ENCODE assay signal across 1 cellular context in the genomic region with DNA sequence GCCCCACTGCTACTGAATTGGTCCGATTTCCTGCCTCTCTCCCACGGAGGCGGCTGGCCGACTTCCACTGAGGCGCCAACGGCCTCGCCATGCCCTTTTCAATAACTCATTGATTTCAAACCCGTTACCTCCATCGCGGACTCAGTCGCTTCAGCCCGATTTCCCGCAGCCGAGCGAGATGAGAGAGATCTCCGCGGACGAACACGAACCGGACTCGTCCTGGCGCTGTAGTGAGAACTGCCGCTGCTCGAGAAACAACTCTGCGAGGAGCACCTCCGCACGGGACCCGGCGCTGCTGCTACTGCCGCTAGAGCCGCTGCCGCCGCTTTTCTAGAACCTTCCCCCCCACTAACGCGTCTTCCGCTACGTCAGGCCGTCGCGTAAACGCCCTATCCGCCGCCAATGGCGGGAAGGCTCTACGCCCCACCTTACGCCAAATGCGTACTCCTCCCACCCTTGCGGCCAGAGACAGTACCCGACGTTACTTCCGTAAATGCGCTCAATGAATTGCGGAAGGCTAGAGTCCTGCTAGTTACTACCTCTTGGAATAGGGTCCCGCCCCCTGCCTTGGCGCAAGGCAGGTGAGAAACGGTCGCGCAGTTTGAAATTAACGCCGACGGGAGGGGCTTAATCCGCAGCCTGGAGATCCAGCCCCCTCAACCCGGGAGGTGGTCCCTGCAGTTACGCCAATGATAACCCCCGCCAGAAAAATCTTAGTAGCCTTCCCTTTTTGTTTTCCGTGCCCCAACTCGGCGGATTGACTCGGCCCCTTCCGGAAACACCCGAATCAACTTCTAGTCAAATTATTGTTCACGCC.
TF ChIP-seq lines count a peak whose summit lies in the region.

Gene HNRNPA2B1, minus strand, starts transcription at position 303 of the 817 bp plus-strand sequence. Its CDS starts 169 bp downstream, at position 134.

TF ChIP-seq in HepG2, 621 proteins besides CTCF, POLR2A, EP300 and RAD21 (continued from another document and continues in another):
- TF ChIP-seq REST (IDR thresholded peaks at IDR 0.05; ENCODE audit: borderline replicate concordance in 1 of 2, low read depth in 1 of 2, low read length in 2 of 2) (0 out of 4 replicates have a peak, but pooled peaks of 1 of the 2 experiments have one; percentile 37), NFKBIZ (CRISPR knock-in tag; IDR thresholded peaks at IDR 0.05) (peak; percentile 20; the same call in 1 of the 2 replicates), ZNF331 (CRISPR knock-in tag; IDR thresholded peaks at IDR 0.05) (peak; percentile 64; the same call in 1 of the 2 replicates), GPN1 (CRISPR knock-in tag; IDR thresholded peaks at IDR 0.05; ENCODE audit: borderline replicate concordance) (no peak), ZFP36L1 (CRISPR knock-in tag; IDR thresholded peaks at IDR 0.05) (peak; percentile 37; the same call in 1 of the 2 replicates), ZNF510 (CRISPR knock-in tag; IDR thresholded peaks at IDR 0.05; ENCODE audit: low read depth) (no peak), ZNF749 (CRISPR knock-in tag; IDR thresholded peaks at IDR 0.05; ENCODE audit: borderline replicate concordance) (no peak; the same call in 1 of the 2 replicates), MXD1 (CRISPR knock-in tag; IDR thresholded peaks at IDR 0.05) (peak; percentile 77), ETV5 (CRISPR knock-in tag; IDR thresholded peaks at IDR 0.05; ENCODE audit: borderline replicate concordance) (peak; percentile 45; the same call in 1 of the 2 replicates), KAT7 (CRISPR knock-in tag; IDR thresholded peaks at IDR 0.05; ENCODE audit: borderline replicate concordance) (no peak; the same call in 1 of the 2 replicates), CEBPB (IDR thresholded peaks at IDR 0.05; ENCODE audit: borderline replicate concordance, low read depth, low read length) (no peak), SSRP1 (CRISPR knock-in tag; IDR thresholded peaks at IDR 0.05) (no peak), ZBED4 (CRISPR knock-in tag; IDR thresholded peaks at IDR 0.05; ENCODE audit: borderline replicate concordance) (0 out of 2 replicates have a peak, but pooled peaks have one; percentile 40), KMT2B (CRISPR knock-in tag; IDR thresholded peaks at IDR 0.05) (peak; percentile 40), ZNF496 (CRISPR knock-in tag; IDR thresholded peaks at IDR 0.05; ENCODE audit: insufficient replicate concordance) (no peak), TMF1 (CRISPR knock-in tag; IDR thresholded peaks at IDR 0.05; ENCODE audit: low read depth) (peak; percentile 81), ZNF275 (CRISPR knock-in tag; IDR thresholded peaks at IDR 0.05; ENCODE audit: borderline replicate concordance) (no peak), ZBTB1 (CRISPR knock-in tag; IDR thresholded peaks at IDR 0.05; ENCODE audit: borderline replicate concordance) (no peak), ZBTB7A (CRISPR knock-in tag; IDR thresholded peaks at IDR 0.05) (no peak), NR2F6 (IDR thresholded peaks at IDR 0.05) (no peak), NR2F6 (CRISPR knock-in tag; IDR thresholded peaks at IDR 0.05) (no peak), LCORL (IDR thresholded peaks at IDR 0.05) (no peak), LCORL (CRISPR knock-in tag; IDR thresholded peaks at IDR 0.05) (no peak)
- TF ChIP-seq, protein P1, sequence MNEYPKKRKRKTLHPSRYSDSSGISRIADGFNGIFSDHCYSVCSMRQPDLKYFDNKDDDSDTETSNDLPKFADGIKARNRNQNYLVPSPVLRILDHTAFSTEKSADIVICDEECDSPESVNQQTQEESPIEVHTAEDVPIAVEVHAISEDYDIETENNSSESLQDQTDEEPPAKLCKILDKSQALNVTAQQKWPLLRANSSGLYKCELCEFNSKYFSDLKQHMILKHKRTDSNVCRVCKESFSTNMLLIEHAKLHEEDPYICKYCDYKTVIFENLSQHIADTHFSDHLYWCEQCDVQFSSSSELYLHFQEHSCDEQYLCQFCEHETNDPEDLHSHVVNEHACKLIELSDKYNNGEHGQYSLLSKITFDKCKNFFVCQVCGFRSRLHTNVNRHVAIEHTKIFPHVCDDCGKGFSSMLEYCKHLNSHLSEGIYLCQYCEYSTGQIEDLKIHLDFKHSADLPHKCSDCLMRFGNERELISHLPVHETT (CRISPR knock-in tag; conservative IDR thresholded peaks at IDR 0.05) = 0 out of 2 replicates have a peak, but pooled peaks have one; percentile 64
- TF ChIP-seq, protein P2, sequence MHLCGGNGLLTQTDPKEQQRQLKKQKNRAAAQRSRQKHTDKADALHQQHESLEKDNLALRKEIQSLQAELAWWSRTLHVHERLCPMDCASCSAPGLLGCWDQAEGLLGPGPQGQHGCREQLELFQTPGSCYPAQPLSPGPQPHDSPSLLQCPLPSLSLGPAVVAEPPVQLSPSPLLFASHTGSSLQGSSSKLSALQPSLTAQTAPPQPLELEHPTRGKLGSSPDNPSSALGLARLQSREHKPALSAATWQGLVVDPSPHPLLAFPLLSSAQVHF (CRISPR knock-in tag; IDR thresholded peaks at IDR 0.05) = no peak
- TF ChIP-seq, protein P3, sequence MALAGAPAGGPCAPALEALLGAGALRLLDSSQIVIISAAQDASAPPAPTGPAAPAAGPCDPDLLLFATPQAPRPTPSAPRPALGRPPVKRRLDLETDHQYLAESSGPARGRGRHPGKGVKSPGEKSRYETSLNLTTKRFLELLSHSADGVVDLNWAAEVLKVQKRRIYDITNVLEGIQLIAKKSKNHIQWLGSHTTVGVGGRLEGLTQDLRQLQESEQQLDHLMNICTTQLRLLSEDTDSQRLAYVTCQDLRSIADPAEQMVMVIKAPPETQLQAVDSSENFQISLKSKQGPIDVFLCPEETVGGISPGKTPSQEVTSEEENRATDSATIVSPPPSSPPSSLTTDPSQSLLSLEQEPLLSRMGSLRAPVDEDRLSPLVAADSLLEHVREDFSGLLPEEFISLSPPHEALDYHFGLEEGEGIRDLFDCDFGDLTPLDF (CRISPR knock-in tag; IDR thresholded peaks at IDR 0.05) = peak; percentile 77; the same call in 1 of the 2 replicates
- TF ChIP-seq, protein P4, sequence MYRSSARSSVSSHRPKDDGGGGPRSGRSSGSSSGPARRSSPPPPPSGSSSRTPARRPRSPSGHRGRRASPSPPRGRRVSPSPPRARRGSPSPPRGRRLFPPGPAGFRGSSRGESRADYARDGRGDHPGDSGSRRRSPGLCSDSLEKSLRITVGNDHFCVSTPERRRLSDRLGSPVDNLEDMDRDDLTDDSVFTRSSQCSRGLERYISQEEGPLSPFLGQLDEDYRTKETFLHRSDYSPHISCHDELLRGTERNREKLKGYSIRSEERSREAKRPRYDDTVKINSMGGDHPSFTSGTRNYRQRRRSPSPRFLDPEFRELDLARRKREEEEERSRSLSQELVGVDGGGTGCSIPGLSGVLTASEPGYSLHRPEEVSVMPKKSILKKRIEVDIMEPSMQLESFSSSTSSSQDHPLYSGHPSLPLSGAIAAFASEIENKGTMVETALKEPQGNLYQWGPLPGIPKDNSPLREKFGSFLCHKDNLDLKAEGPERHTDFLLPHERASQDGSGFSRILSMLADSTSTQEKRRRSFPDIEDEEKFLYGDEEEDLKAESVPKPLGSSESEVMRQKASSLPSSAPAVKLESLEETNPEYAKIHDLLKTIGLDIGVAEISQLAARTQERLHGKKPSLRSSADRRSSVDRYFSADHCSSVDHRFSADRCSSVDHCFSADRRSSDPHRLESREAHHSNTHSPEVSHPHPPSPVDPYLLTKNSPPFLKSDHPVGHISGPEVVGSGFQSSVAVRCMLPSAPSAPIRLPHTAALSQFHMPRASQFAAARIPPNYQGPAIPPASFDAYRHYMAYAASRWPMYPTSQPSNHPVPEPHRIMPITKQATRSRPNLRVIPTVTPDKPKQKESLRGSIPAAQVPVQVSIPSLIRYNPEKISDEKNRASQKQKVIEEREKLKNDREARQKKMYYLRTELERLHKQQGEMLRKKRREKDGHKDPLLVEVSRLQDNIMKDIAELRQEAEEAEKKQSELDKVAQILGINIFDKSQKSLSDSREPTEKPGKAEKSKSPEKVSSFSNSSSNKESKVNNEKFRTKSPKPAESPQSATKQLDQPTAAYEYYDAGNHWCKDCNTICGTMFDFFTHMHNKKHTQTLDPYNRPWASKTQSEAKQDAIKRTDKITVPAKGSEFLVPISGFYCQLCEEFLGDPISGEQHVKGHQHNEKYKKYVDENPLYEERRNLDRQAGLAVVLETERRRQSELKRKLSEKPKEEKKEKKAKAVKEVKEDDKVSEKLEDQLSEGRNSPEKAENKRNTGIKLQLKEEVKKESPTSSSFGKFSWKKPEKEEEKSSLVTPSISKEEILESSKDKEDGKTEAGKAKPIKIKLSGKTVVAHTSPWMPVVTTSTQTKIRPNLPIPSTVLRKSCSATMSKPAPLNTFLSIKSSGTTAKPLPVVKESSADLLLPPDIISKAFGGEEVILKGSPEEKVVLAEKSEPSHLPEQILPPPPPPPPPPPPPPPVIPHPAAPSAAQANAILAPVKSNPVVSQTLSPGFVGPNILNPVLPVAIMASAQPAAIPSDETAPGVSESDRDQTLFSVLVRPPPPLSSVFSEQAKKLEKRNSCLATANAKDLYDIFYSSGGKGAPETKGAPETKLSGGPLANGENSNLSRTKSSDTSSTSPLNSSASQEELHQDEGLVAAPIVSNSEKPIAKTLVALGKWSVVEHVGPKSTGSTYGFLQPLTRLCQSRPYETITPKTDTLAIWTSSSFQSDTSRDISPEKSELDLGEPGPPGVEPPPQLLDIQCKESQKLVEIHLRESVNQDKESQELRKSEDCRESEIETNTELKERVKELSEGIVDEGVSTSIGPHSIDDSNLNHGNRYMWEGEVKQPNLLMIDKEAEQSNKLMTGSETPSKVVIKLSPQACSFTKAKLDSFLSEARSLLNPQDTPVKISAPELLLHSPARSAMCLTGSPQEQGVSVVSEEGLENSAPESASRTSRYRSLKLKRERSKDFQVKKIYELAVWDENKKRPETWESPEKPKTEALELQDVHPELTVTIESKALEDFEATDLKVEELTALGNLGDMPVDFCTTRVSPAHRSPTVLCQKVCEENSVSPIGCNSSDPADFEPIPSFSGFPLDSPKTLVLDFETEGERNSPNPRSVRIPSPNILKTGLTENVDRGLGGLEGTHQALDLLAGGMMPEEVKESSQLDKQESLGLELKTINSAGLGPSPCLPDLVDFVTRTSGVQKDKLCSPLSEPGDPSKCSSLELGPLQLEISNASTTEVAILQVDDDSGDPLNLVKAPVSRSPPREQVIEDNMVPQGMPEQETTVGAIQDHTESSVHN (CRISPR knock-in tag; IDR thresholded peaks at IDR 0.05) = peak; percentile 69; the same call in 1 of the 2 replicates
